28 cellular contexts compared by ENCODE assay signal in the genomic region with DNA sequence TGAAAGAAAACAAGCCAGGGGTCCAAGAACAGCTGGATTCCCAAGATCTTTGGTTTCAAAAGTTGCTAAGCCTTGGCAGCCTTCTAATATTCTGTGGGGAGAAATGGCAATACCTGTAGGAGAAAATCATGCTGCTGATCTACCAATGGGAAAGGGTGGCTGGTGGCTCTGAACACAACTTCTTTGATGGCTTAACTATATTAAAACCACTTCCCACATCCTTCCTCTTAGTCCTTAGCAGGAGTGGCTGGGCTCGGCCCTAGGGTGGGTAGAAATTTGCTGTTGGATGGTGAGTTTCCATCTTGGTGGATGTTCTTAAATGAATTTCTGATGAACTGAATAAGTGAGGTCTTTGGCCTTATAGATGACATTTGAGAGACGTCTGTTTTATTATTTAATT.
"Had no signal": no experiment of that assay in that cellular context is flagged by ENCODE, and none has a peak within 500 bp of the region (broad histone marks: within the 10 kb centered on the region; RNA-seq: fewer than 3 reads in every experiment).

No MANE protein-coding gene starts in this region.

- H3K27me3 ChIP-seq: colonic mucosa, esophagus muscularis mucosa, esophagus squamous epithelium, foreskin keratinocyte, gastrocnemius medialis, gastroesophageal sphincter, heart left ventricle, heart right ventricle had no signal

- H3K9me3 ChIP-seq: colonic mucosa, esophagus muscularis mucosa, esophagus squamous epithelium, gastrocnemius medialis, gastroesophageal sphincter, heart left ventricle had no signal

- H3K36me3 ChIP-seq: colonic mucosa, esophagus muscularis mucosa, esophagus squamous epithelium, gastrocnemius medialis, gastroesophageal sphincter, heart left ventricle, heart right ventricle had no signal

- H3K4me3 ChIP-seq: colonic mucosa, coronary artery, dorsolateral prefrontal cortex, esophagus muscularis mucosa, esophagus squamous epithelium, gastrocnemius medialis, gastroesophageal sphincter, heart left ventricle, heart right ventricle had no signal

- H3K27ac ChIP-seq: colonic mucosa, coronary artery, dorsolateral prefrontal cortex, epithelial cell of prostate, esophagus muscularis mucosa, esophagus squamous epithelium, foreskin keratinocyte, gastrocnemius medialis, gastroesophageal sphincter, heart left ventricle, heart right ventricle had no signal

- H3K4me1 ChIP-seq: colonic mucosa, foreskin keratinocyte, gastrocnemius medialis, heart left ventricle, heart right ventricle had no signal

- FAIRE-seq: colon, endometrium, endothelial cell of umbilical vein, frontal cortex had no signal

- ATAC-seq: effector memory CD8-positive, alpha-beta T cell; esophagus mucosa; foreskin keratinocyte; gastrocnemius medialis; gastroesophageal sphincter; heart left ventricle; heart right ventricle had no signal

- DNase-seq: colonic mucosa; cortex of kidney; dermis blood vessel endothelial cell; dorsolateral prefrontal cortex; effector CD4-positive, alpha-beta T cell; effector CD8-positive, alpha-beta T cell; effector memory CD4-positive, alpha-beta T cell; effector memory CD8-positive, alpha-beta T cell; endodermal cell; erythroblast; esophagus squamous epithelium; foreskin fibroblast; foreskin keratinocyte; foreskin melanocyte; gastrocnemius medialis; glutamatergic neuron; head of caudate nucleus; heart left ventricle; heart right ventricle had no signal
